In genomic region chr20:14062171-14062570, GRCh38 we compare ENCODE assay signal across 9 cellular contexts.
"Had no signal": no experiment of that assay in that cellular context is flagged by ENCODE, and none has a peak within 500 bp of the region (broad histone marks: within the 10 kb centered on the region; RNA-seq: fewer than 3 reads in every experiment).

No MANE protein-coding gene starts in this region.

- H3K4me1 Mint-ChIP-seq: IgD-negative memory B cell had no signal

- H3K36me3 Mint-ChIP-seq: IgD-negative memory B cell had no signal

- H3K4me3 Mint-ChIP-seq: HFFc6, IgD-negative memory B cell had no signal

- H3K27me3 Mint-ChIP-seq: IgD-negative memory B cell had no signal

- DNase-seq: GOT3, H7, HFFc6, KBM-7 had no signal

- ATAC-seq: HCT116 had no signal

- H3K9me3 Mint-ChIP-seq: HFFc6, IgD-negative memory B cell had no signal

- H2AFZ ChIP-seq: GM23248 had no signal

- H3K9ac ChIP-seq: GM23248 had no signal

- H3K27ac Mint-ChIP-seq: HFFc6, IgD-negative memory B cell had no signal

- H3K27ac ChIP-seq: GM23248, HL-60 had no signal

- H3K9me3 ChIP-seq: HAP-1 had no signal

- H3K4me3 ChIP-seq: GM23248, HAP-1 had no signal

- H3K36me3 ChIP-seq: HAP-1 had no signal
